ENCODE assay signal across 20 cellular contexts in the genomic region with DNA sequence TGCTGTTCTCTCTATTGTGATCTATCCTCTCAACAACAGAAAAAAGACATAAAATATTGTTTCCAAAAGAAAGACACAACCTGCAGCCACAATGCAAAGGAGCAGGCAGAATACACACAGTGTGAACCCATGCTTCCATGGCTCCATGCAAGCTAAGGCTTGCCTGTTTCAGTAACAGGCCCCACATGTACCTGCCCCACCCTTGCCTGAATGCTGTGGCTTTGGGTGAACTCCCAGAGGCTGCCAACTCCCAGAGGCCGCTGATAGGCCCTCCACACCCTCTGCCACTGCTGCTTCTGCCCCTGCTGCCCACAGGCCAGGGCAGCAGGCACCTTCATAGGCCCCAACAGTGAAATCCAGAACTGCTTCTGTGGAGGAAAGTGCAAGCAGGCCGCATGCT. TPM values are rescaled to one million over a fixed set of nuclear protein-coding genes. Genes with fewer than 3 reads are reported as not detected.
"Had no signal": no experiment of that assay in that cellular context is flagged by ENCODE, and none has a peak within 500 bp of the region (broad histone marks: within the 10 kb centered on the region; RNA-seq: fewer than 3 reads in every experiment).

No MANE protein-coding gene starts in this region.

- FAIRE-seq: frontal cortex, kidney had no signal

- H3K27ac Mint-ChIP-seq: activated B cell treated with CpG ODN at 0.5 μM for 24 hours; dendritic cell treated with granulocyte-macrophage colony-stimulating factor and Interleukin-4, amounts not matched to agents 40 ng/mL and 50 ng/mL, for 4 days; effector memory CD8-positive, alpha-beta T cell; mesothelial cell of epicardium; progenitor cell of endocrine pancreas; stimulated activated memory B cell treated with anti-CD40 and anti-IgM and Interleukin-4, amounts not matched to agents 10 μg/mL and 1 μg/mL and 100 μg/mL, for 72 hours; T-helper 1 cell treated with Interleukin-12 subunit alpha and Interleukin-12 subunit beta and Interleukin-4 antibody, amounts not matched to agents 30 μg/mL and 1 μg/mL, for 36 hours; type B pancreatic cell had no signal

- H3K27ac ChIP-seq: body of pancreas, heart right ventricle, left ventricle myocardium inferior, neutrophil had no signal

- H3K36me3 ChIP-seq: heart right ventricle, left ventricle myocardium inferior, neutrophil had no signal

- H3K27me3 ChIP-seq: body of pancreas, neutrophil had no signal

- ATAC-seq: body of pancreas; effector memory CD8-positive, alpha-beta T cell; heart right ventricle; right cardiac atrium; SK-N-SH treated with all-trans-retinoic acid at 6 μM for 48 hours; stimulated activated memory B cell treated with anti-CD40 and anti-IgM and Interleukin-4, amounts not matched to agents 10 μg/mL and 1 μg/mL and 100 μg/mL, for 72 hours had no signal

- H3K4me2 ChIP-seq: smooth muscle cell had no signal

- H3K27me3 Mint-ChIP-seq: activated B cell treated with CpG ODN at 0.5 μM for 24 hours; dendritic cell treated with granulocyte-macrophage colony-stimulating factor and Interleukin-4, amounts not matched to agents 40 ng/mL and 50 ng/mL, for 4 days; effector memory CD8-positive, alpha-beta T cell; naive B cell; progenitor cell of endocrine pancreas; stimulated activated memory B cell treated with anti-CD40 and anti-IgM and Interleukin-4, amounts not matched to agents 10 μg/mL and 1 μg/mL and 100 μg/mL, for 72 hours; type B pancreatic cell had no signal

- H3K4me1 Mint-ChIP-seq: activated B cell treated with CpG ODN at 0.5 μM for 24 hours; mesothelial cell of epicardium; naive B cell; stimulated activated memory B cell treated with anti-CD40 and anti-IgM and Interleukin-4, amounts not matched to agents 10 μg/mL and 1 μg/mL and 100 μg/mL, for 72 hours had no signal

- H3K9me3 ChIP-seq: body of pancreas, neutrophil had no signal

- H3K4me3 Mint-ChIP-seq: activated B cell treated with CpG ODN at 0.5 μM for 24 hours; dendritic cell treated with granulocyte-macrophage colony-stimulating factor and Interleukin-4, amounts not matched to agents 40 ng/mL and 50 ng/mL, for 4 days; effector memory CD8-positive, alpha-beta T cell; mesothelial cell of epicardium; stimulated activated memory B cell treated with anti-CD40 and anti-IgM and Interleukin-4, amounts not matched to agents 10 μg/mL and 1 μg/mL and 100 μg/mL, for 72 hours; T-helper 1 cell treated with Interleukin-12 subunit alpha and Interleukin-12 subunit beta and Interleukin-4 antibody, amounts not matched to agents 30 μg/mL and 1 μg/mL, for 36 hours; type B pancreatic cell had no signal

- H3K4me3 ChIP-seq: body of pancreas, heart right ventricle, left ventricle myocardium inferior, smooth muscle cell had no signal

- H3K4me1 ChIP-seq: body of pancreas, heart right ventricle, left ventricle myocardium inferior had no signal

- H3K36me3 Mint-ChIP-seq: stimulated activated memory B cell treated with anti-CD40 and anti-IgM and Interleukin-4, amounts not matched to agents 10 μg/mL and 1 μg/mL and 100 μg/mL, for 72 hours; type B pancreatic cell had no signal

- DNase-seq: activated B cell treated with CpG ODN at 0.5 μM for 24 hours; activated naive CD4-positive, alpha-beta T cell treated with anti-CD3 and anti-CD28 coated beads, Interleukin-2, amount 50 U/mL, for 16 hours; activated T-cell treated with anti-CD3 and anti-CD28 coated beads, Interleukin-2, amount 50 U/mL, for 1 hour; body of pancreas; effector memory CD8-positive, alpha-beta T cell; heart right ventricle; kidney; left ventricle myocardium inferior; naive B cell; right cardiac atrium had no signal

RNA-seq across cellular contexts. Expression of a gene that starts 24.4 kb away (rescaled TPM):
- total RNA-seq: activated B cell treated with CpG ODN at 0.5 μM for 24 hours, progenitor cell of endocrine pancreas, smooth muscle cell had no signal
